ENCODE assay signal across 8 cellular contexts in genomic region chr7:114026486-114027089, GRCh38.
DNase-seq lines count a peak whose midpoint lies in the region; ATAC-seq and TF ChIP-seq lines count a peak whose summit lies in the region.

No MANE protein-coding gene starts in this region.

- in situ Hi-C loops in GM13976 (cut with MboI; ENCODE audit: low sequenced_read_pairs, unreplicated experiment), result no loop called here

- ATAC-seq in HG02885 (IDR thresholded peaks at IDR 0.05; ENCODE audit: poor library complexity, unreplicated experiment) (peak; percentile 86), GM21360 (IDR thresholded peaks at IDR 0.05; ENCODE audit: unreplicated experiment) (no peak)

- DNase-seq in AG09319 (ENCODE audit: extremely low read depth, low read depth) (peak; percentile 11), GM13976 (ENCODE audit: low spot score) (peak; percentile 29), NCI-H1436 (lab: John Stamatoyannopoulos, UW) (peak; percentile 66), SW480 (ENCODE audit: low spot score) (peak; percentile 59), fibroblast of villous mesenchyme (ENCODE audit: low read depth) (peak; percentile 62), retina (peak; percentile 36)

- TF ChIP-seq CTCF in AG09319 (IDR thresholded peaks at IDR 0.05; ENCODE audit: low read depth, low read length), result peak; percentile 60
- TF ChIP-seq CTCF in GM13976 (IDR thresholded peaks at IDR 0.05; ENCODE audit: borderline replicate concordance, control extremely low read depth, extremely low read depth, insufficient read depth, missing control alignments), result peak; percentile 47
- TF ChIP-seq CTCF in fibroblast of villous mesenchyme (IDR thresholded peaks at IDR 0.05; ENCODE audit: insufficient read depth, low read depth, low read length), result peak; percentile 63

- H3K4me3 ChIP-seq in fibroblast of villous mesenchyme (ENCODE audit: low read depth, low read length), result no peak overlapping the region

Comparison
In these comparisons a context has a peak if more than half of its experiments do, and no peak if none do; other contexts are left out.
1. DNase-seq: peak in every context shown above with its lines; median percentile 66 in NCI-H1436; 62 in fibroblast of villous mesenchyme; 59 in SW480; 36 in retina; 29 in GM13976; 11 in AG09319.